Comparison of ENCODE assay signal across 8 cellular contexts in the genomic region with DNA sequence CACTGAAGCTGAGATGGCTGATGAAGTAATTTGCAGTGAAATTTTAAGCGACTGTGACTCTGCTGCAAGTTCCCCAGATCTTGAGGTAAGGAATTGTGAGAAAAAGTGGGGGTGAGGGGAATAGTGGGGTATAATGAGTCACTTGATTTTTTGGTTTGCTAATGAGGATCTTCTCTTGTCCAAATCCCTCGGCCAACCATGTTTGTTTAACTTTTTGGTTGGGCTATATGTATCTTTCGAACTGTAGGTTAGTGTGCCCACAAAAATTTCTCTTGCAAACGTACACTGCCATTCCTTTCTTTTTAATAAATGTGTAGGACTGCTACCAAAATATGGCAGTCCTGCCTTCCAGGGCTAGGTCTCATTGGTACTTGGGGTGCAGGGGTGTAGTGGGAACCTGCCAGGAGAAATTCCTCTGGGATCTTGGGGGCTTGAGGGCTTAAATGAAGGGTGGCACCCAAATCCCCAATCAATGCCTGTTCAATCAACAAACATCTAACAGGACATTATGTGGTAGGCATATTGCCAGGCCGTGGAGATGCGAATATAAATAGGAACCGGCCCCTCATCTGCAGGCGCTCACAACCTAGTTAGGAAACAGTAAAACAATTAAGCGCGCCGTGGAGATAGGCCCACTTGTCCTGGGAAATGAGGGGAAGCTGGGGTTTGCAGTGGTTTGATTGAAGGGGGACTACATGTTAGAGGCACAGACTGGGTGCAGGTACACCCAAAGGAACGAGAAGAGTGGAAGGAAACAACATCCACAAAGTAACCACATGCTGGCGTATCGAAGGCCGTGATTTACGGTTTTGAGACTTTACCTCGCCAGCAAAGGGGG. TPM values are rescaled to one million over a fixed set of nuclear protein-coding genes. Genes with fewer than 3 reads are reported as not detected.
DNase-seq lines count a peak whose midpoint lies in the region; ATAC-seq and TF ChIP-seq lines count a peak whose summit lies in the region.

No MANE protein-coding gene starts in this region.

- H3K9ac ChIP-seq in parathyroid adenoma, result no peak overlapping the region

- no peaks in the 10 kb centered on the region for H3K27me3 ChIP-seq in DOHH2 (ENCODE audit: control insufficient read depth, low read length)
- H3K27me3 ChIP-seq in Panc1 (ENCODE audit: control insufficient read depth, insufficient read depth, low read length), result no peaks in the 10 kb centered on the region
- no peaks in the 10 kb centered on the region for H3K27me3 ChIP-seq in parathyroid adenoma (ENCODE audit: control insufficient read depth, insufficient read depth, low read length)

- peaks cover 22% of the 10 kb centered on the region for H3K4me1 ChIP-seq in DOHH2 (ENCODE audit: control insufficient read depth, low read length)
- H3K4me1 ChIP-seq in Panc1 (ENCODE audit: control insufficient read depth, insufficient read depth, low read length), result peaks cover 7% of the 10 kb centered on the region
- peaks cover 12% of the 10 kb centered on the region for H3K4me1 ChIP-seq in parathyroid adenoma

- H3K27ac ChIP-seq in DOHH2 (ENCODE audit: low read depth, low read length), result peak overlapping the region; percentile 76
- peak overlapping the region; percentile 94 for H3K27ac ChIP-seq in Panc1 (ENCODE audit: low read length)
- peak overlapping the region; percentile 86 for H3K27ac ChIP-seq in epithelial cell of prostate
- H3K27ac ChIP-seq in parathyroid adenoma, result peak overlapping the region; percentile 87

- no TSS peak for BruUV-seq in Panc1 (replicated peaks; lab: Mats Ljungman, UMichigan)

- POLR2A ChIA-PET in Panc1 (lab: Charles Lee), result interaction anchor here (0.6 kb wide), 1 partner anchor 669 kb away, joined by 5 read pairs; a partner anchor contains a TSS

- CTCF ChIA-PET in Panc1 (lab: Charles Lee), result interaction anchor here (0.7 kb wide), 2 partner anchors 66 to 155 kb away, joined by 6 to 8 read pairs; no protein-coding TSS in a partner anchor

- no peaks in the 10 kb centered on the region for H3K9me3 ChIP-seq in DOHH2 (ENCODE audit: control insufficient read depth, insufficient read depth, low read length)
- H3K9me3 ChIP-seq in Panc1 (ENCODE audit: control insufficient read depth, insufficient read depth, low read depth, low read length), result no peaks in the 10 kb centered on the region
- no peaks in the 10 kb centered on the region for H3K9me3 ChIP-seq in parathyroid adenoma (ENCODE audit: control insufficient read depth, low read length)

- H3F3A ChIP-seq in DOHH2 (ENCODE audit: control insufficient read depth, insufficient read depth), result peaks cover 11% of the 10 kb centered on the region

- H3K79me2 ChIP-seq in DOHH2 (ENCODE audit: control insufficient read depth, low read length), result peaks cover 37% of the 10 kb centered on the region
- H3K79me2 ChIP-seq in parathyroid adenoma, result peaks cover 7% of the 10 kb centered on the region

- H3K4me3 ChIP-seq in DOHH2 (ENCODE audit: low read length), result peak overlapping the region; percentile 87
- H3K4me3 ChIP-seq in Panc1 (ENCODE audit: low read depth in 2 of 2, low read length in 2 of 2), result peak overlapping the region; percentile 25 to 35; a peak in 2 of 4 replicates
- peak overlapping the region; percentile 68 for H3K4me3 ChIP-seq in parathyroid adenoma (ENCODE audit: low read depth, low read length)

- intact Hi-C loops in Panc1 (cut with micrococcal nuclease; ENCODE audit: unreplicated experiment), result loop anchor here (10.0 kb wide), 2 partner anchors 125 to 235 kb away; a partner anchor contains a TSS

- H2AFZ ChIP-seq in parathyroid adenoma, result peak overlapping the region; percentile 84

- H4K20me1 ChIP-seq in DOHH2 (ENCODE audit: control insufficient read depth, insufficient read depth, low read depth, low read length), result no peaks in the 10 kb centered on the region; the same call in 1 of the 2 replicates

- in situ Hi-C loops in Panc1 (cut with HindIII; ENCODE audit: low pct_unique_long_range_greater_than_20kb, low sequenced_read_pairs), result no loop called here

- TF ChIP-seq CTCF in DOHH2 (IDR thresholded peaks at IDR 0.05; ENCODE audit: low read depth, low read length, poor library complexity, severe bottlenecking) (no peak), Panc1 (IDR thresholded peaks at IDR 0.05) (no peak), parathyroid adenoma (IDR thresholded peaks at IDR 0.05) (no peak)

- ATAC-seq in Panc1, result no peak
- no peak for ATAC-seq in activated CD4-positive, CD25-positive, alpha-beta regulatory T cell treated with anti-CD3 and anti-CD28 coated beads, Interleukin-2, amount 50 U/mL, for 24 hours
- ATAC-seq in HG03457 (IDR thresholded peaks at IDR 0.05; ENCODE audit: unreplicated experiment), result no peak
- ATAC-seq in GM21619 (IDR thresholded peaks at IDR 0.05; ENCODE audit: unreplicated experiment), result no peak

- H3K4me2 ChIP-seq in DOHH2 (ENCODE audit: low read length) (peak overlapping the region; percentile 84), parathyroid adenoma (ENCODE audit: low read length) (peak overlapping the region; percentile 93)

- H3K36me3 ChIP-seq in DOHH2 (ENCODE audit: control insufficient read depth, low read length) (peaks cover 44% of the 10 kb centered on the region), Panc1 (ENCODE audit: control insufficient read depth, insufficient read depth, low read length) (peaks cover 21% of the 10 kb centered on the region), parathyroid adenoma (ENCODE audit: control insufficient read depth, insufficient read depth, low read length) (no peaks in the 10 kb centered on the region)

- DNase-seq in Panc1 (ENCODE audit: low read depth, low spot score), result no peak
- DNase-seq in epithelial cell of prostate (ENCODE audit: low read depth, low spot score), result no peak
- DNase-seq in SKM-1 (lab: John Stamatoyannopoulos, UW; ENCODE audit: unreplicated experiment), result no peak

- no peaks in the 10 kb centered on the region for H3K9me2 ChIP-seq in DOHH2 (replicated peaks; ENCODE audit: control insufficient read depth, low read length)

RNA-seq across cellular contexts. Expression of a gene that starts 1.3 kb away (rescaled TPM):
- total RNA-seq in Panc1 (2021; ENCODE audit: unreplicated experiment), result 159 TPM
- 138 TPM for polyA plus RNA-seq in Panc1 (2012; ENCODE audit: insufficient read length)

RNA-seq across cellular contexts. Expression of a gene that starts 13.3 kb away (rescaled TPM):
- 18.9 TPM for total RNA-seq in Panc1 (2021; ENCODE audit: unreplicated experiment)
- 27.7 TPM for polyA plus RNA-seq in Panc1 (2012; ENCODE audit: insufficient read length)

RNA-seq across cellular contexts. Expression of a gene that starts 17.3 kb away (rescaled TPM):
- total RNA-seq in Panc1 (2021; ENCODE audit: unreplicated experiment), result 8.8 TPM
- 2.8 TPM for polyA plus RNA-seq in Panc1 (2012; ENCODE audit: insufficient read length)

RNA-seq across cellular contexts. Expression of a gene that starts 32.7 kb away (rescaled TPM):
- 3.2 TPM for total RNA-seq in Panc1 (2021; ENCODE audit: unreplicated experiment)
- 3.3 TPM for polyA plus RNA-seq in Panc1 (2012; ENCODE audit: insufficient read length)

RNA-seq across cellular contexts. Expression of a gene that starts 34.0 kb away (rescaled TPM):
- 7.6 TPM for total RNA-seq in Panc1 (2021; ENCODE audit: unreplicated experiment)
- 10.8 TPM for polyA plus RNA-seq in Panc1 (2012; ENCODE audit: insufficient read length)

Comparison
In these comparisons a context has a peak if more than half of its experiments do, and no peak if none do; other contexts are left out.
1. H3K4me3 ChIP-seq: peak in every context shown above with its lines; median percentile 87 in DOHH2; 68 in parathyroid adenoma; 30 in Panc1.